Comparison of ENCODE assay signal across 10 cellular contexts in genomic region chr14:101823081-101823480, GRCh38.
A peak's percentile ranks its signal among the peaks of the same experiment; 100 is the strongest.
DNase-seq lines count a peak whose midpoint lies in the region; ATAC-seq, FAIRE-seq and TF ChIP-seq lines count a peak whose summit lies in the region.
"Had no signal": no experiment of that assay in that cellular context is flagged by ENCODE, and none has a peak within 500 bp of the region (broad histone marks: within the 10 kb centered on the region; RNA-seq: fewer than 3 reads in every experiment).

No MANE protein-coding gene starts in this region.

- H3K9me2 ChIP-seq in MM.1S (replicated peaks; ENCODE audit: insufficient read depth, low read length), result no peaks in the 10 kb centered on the region

- TF ChIP-seq POLR2A in H54 (IDR thresholded peaks at IDR 0.05; ENCODE audit: low read depth, low read length), result no peak

- intact Hi-C loops in colonic mucosa (cut with DNase I), result no loop called here

- H3K27me3 Mint-ChIP-seq in CD4-positive, CD25-positive, alpha-beta regulatory T cell, result peaks cover 4% of the 10 kb centered on the region

- H3K4me3 Mint-ChIP-seq in CD4-positive, CD25-positive, alpha-beta regulatory T cell, result peak overlapping the region; percentile 93 to 97 (median 96)

- peaks cover 44% of the 10 kb centered on the region for H3K36me3 Mint-ChIP-seq in CD4-positive, CD25-positive, alpha-beta regulatory T cell

- no peaks in the 10 kb centered on the region for H3K9me3 ChIP-seq in CD4-positive, CD25-positive, alpha-beta regulatory T cell (ENCODE audit: control insufficient read depth in 2 of 2, low read length in 2 of 2)
- H3K9me3 ChIP-seq in MM.1S (replicated peaks; ENCODE audit: insufficient read depth, low read length) (no peaks in the 10 kb centered on the region), colonic mucosa (no peaks in the 10 kb centered on the region), neutrophil (no peaks in the 10 kb centered on the region)

- peak overlapping the region; percentile 100 for H3K4me3 ChIP-seq in CD4-positive, CD25-positive, alpha-beta regulatory T cell (ENCODE audit: low read depth, low read length)
- H3K4me3 ChIP-seq in MM.1S (ENCODE audit: low read length) (no peak overlapping the region), colonic mucosa (no peak overlapping the region), neutrophil (ENCODE audit: low read depth in 1 of 2, low read length in 1 of 2) (no peak overlapping the region)

- peak in 2 of 3 donors; percentile 70 to 76 for DNase-seq in CD4-positive, CD25-positive, alpha-beta regulatory T cell
- no peak for DNase-seq in MM.1S
- no peak for DNase-seq in colonic mucosa
- no peak for DNase-seq in H54 (ENCODE audit: insufficient read length, low spot score)
- DNase-seq in GOT3 (lab: John Stamatoyannopoulos, UW), result no peak
- DNase-seq: DND-41, NCI-H2107 had no signal

- no peak overlapping the region for H3K4me2 ChIP-seq in MM.1S (ENCODE audit: low read depth, low read length)

- H3K4me1 ChIP-seq in CD4-positive, CD25-positive, alpha-beta regulatory T cell (ENCODE audit: control insufficient read depth, insufficient read depth, low read length, poor library complexity, severe bottlenecking), result peaks cover 86% of the 10 kb centered on the region
- H3K4me1 ChIP-seq in MM.1S (ENCODE audit: low read length) (peaks cover 35% of the 10 kb centered on the region), colonic mucosa (no peaks in the 10 kb centered on the region), neutrophil (ENCODE audit: control insufficient read depth in 1 of 2, insufficient read depth in 1 of 2, low read depth in 1 of 2, low read length in 1 of 2) (peaks cover 33 to 37% of the 10 kb centered on the region in 2 experiments)

- no peak overlapping the region for H2AFZ ChIP-seq in MM.1S (ENCODE audit: low read length)

- no peak for FAIRE-seq in H54 (lab: Jason Lieb, UNC)

- peaks cover 12% of the 10 kb centered on the region for H3F3A ChIP-seq in MM.1S (ENCODE audit: insufficient read depth, low read length)

- H3K27me3 ChIP-seq in CD4-positive, CD25-positive, alpha-beta regulatory T cell (ENCODE audit: control insufficient read depth, insufficient read depth, low read length), result no peaks in the 10 kb centered on the region
- H3K27me3 ChIP-seq in MM.1S (replicated peaks; ENCODE audit: insufficient read depth, low read length) (no peaks in the 10 kb centered on the region), colonic mucosa (no peaks in the 10 kb centered on the region), neutrophil (no peaks in the 10 kb centered on the region)

- TF ChIP-seq CTCF in MM.1S (IDR thresholded peaks at IDR 0.05; ENCODE audit: low read length), result no peak
- TF ChIP-seq CTCF in colonic mucosa (IDR thresholded peaks at IDR 0.05), result no peak
- no peak for TF ChIP-seq CTCF in neutrophil (IDR thresholded peaks at IDR 0.05)

- no peak for ATAC-seq in CD4-positive, CD25-positive, alpha-beta regulatory T cell (ENCODE audit: low read depth in 2 of 2)
- no peak for ATAC-seq in HG02763 (IDR thresholded peaks at IDR 0.05; ENCODE audit: unreplicated experiment)
- ATAC-seq in HG03095 (IDR thresholded peaks at IDR 0.05; ENCODE audit: unreplicated experiment), result no peak

- peaks cover 20 to 79% (median 60%) of the 10 kb centered on the region in 4 donors for H3K4me1 Mint-ChIP-seq in CD4-positive, CD25-positive, alpha-beta regulatory T cell

- peak overlapping the region; percentile 98 to 99 (median 99) for H3K27ac Mint-ChIP-seq in CD4-positive, CD25-positive, alpha-beta regulatory T cell

- H3K36me3 ChIP-seq in CD4-positive, CD25-positive, alpha-beta regulatory T cell (ENCODE audit: control insufficient read depth, insufficient read depth, low read length), result peaks cover 12% of the 10 kb centered on the region
- H3K36me3 ChIP-seq in MM.1S (replicated peaks; ENCODE audit: insufficient read depth, low read length), result no peaks in the 10 kb centered on the region; the same call in 1 of the 2 replicates
- H3K36me3 ChIP-seq in colonic mucosa, result no peaks in the 10 kb centered on the region
- peaks cover 11% of the 10 kb centered on the region for H3K36me3 ChIP-seq in neutrophil

- H3K9ac ChIP-seq in MM.1S (ENCODE audit: low read length), result no peak overlapping the region
- H3K9ac ChIP-seq in colonic mucosa (ENCODE audit: low read depth in 2 of 2, low read length in 2 of 2), result peak overlapping the region in 1 of 2 donors; percentile 47

- no peaks in the 10 kb centered on the region for H4K20me1 ChIP-seq in MM.1S (ENCODE audit: insufficient read depth, low read length)

- H3K9me3 Mint-ChIP-seq in CD4-positive, CD25-positive, alpha-beta regulatory T cell, result no peaks in the 10 kb centered on the region

- peaks cover 85% of the 10 kb centered on the region for H3K79me2 ChIP-seq in MM.1S (ENCODE audit: low read length)

- H3K27ac ChIP-seq in CD4-positive, CD25-positive, alpha-beta regulatory T cell (ENCODE audit: insufficient read depth, low read length, poor library complexity, severe bottlenecking), result peak overlapping the region; percentile 100
- H3K27ac ChIP-seq in MM.1S (ENCODE audit: low read length), result peak overlapping the region; percentile 100; the same call in 1 of the 2 replicates
- H3K27ac ChIP-seq in colonic mucosa, result peak overlapping the region; percentile 71
- peak overlapping the region; percentile 93 for H3K27ac ChIP-seq in neutrophil

Comparison
In these comparisons a context has a peak if more than half of its experiments do, and no peak if none do; other contexts are left out.
1. DNase-seq: peak in CD4-positive, CD25-positive, alpha-beta regulatory T cell (2 of 3); none in MM.1S (single experiment), colonic mucosa (single experiment), H54 (single experiment) and GOT3 (single experiment).
2. Peak in every context shown above with its lines, with median percentiles within 50 percentile points of each other: H3K27ac ChIP-seq.